In genomic region chr19:37716140-37716539, GRCh38 we compare ENCODE assay signal across 1 cellular context.
TF ChIP-seq lines count a peak whose summit lies in the region.

No MANE protein-coding gene starts in this region.

TF ChIP-seq in WTC11, 78 proteins besides CTCF, POLR2A, EP300 and RAD21 (continued from another document):
- TF ChIP-seq, protein P1, sequence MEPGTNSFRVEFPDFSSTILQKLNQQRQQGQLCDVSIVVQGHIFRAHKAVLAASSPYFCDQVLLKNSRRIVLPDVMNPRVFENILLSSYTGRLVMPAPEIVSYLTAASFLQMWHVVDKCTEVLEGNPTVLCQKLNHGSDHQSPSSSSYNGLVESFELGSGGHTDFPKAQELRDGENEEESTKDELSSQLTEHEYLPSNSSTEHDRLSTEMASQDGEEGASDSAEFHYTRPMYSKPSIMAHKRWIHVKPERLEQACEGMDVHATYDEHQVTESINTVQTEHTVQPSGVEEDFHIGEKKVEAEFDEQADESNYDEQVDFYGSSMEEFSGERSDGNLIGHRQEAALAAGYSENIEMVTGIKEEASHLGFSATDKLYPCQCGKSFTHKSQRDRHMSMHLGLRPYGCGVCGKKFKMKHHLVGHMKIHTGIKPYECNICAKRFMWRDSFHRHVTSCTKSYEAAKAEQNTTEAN (CRISPR knock-in tag; IDR thresholded peaks at IDR 0.05), result no peak
- TF ChIP-seq PRDM15 (CRISPR knock-in tag; IDR thresholded peaks at IDR 0.05), result no peak
- no peak for TF ChIP-seq CBFB (CRISPR knock-in tag; IDR thresholded peaks at IDR 0.05; ENCODE audit: low read depth)
